ENCODE assay signal across 18 cellular contexts in the genomic region with DNA sequence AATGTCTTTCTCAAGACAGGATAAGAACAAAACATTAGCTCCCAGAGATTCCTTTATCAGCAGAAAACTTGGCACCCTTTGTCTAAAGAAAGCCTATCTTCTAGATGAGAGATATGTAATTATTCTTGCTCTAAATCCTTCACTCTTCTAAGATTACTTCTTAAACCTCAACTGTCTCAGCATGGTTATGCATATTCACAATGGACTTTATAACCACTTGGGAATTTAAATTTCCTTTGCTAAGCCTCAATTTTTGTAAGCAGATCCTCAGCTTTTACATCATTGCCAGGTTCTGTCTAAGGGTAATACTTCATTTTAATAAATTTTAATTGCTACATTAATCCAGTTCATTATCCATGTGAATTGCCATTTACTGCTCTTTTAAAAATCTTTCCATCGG.
DNase-seq lines count a peak whose midpoint lies in the region; ATAC-seq and TF ChIP-seq lines count a peak whose summit lies in the region.
"Had no signal": no experiment of that assay in that cellular context is flagged by ENCODE, and none has a peak within 500 bp of the region (broad histone marks: within the 10 kb centered on the region; RNA-seq: fewer than 3 reads in every experiment).

No MANE protein-coding gene starts in this region.

- no peak for ATAC-seq in T-helper 17 cell

- H3K4me1 Mint-ChIP-seq in T-helper 17 cell = no peaks in the 10 kb centered on the region
- H3K4me1 Mint-ChIP-seq: CD14-positive monocyte; CD8-positive, alpha-beta memory T cell had no signal

- H3K27ac ChIP-seq in A673 (ENCODE audit: low read depth, low read length, poor library complexity, severe bottlenecking) = no peak overlapping the region
- H3K27ac ChIP-seq in WERI-Rb-1 = peak overlapping the region; percentile 36; the same call in 1 of the 2 replicates
- H3K27ac ChIP-seq in SK-N-SH (ENCODE audit: low read depth in 2 of 2, low read length in 1 of 2) = no peak overlapping the region
- H3K27ac ChIP-seq: BLaER1 treated with 17β-estradiol and CSF1 and Interleukin-3, amounts not matched to agents 10 nM and 100 nM had no signal

- H2AFZ ChIP-seq in SK-N-SH (ENCODE audit: low read depth) = no peak overlapping the region

- TF ChIP-seq EP300 in SK-N-SH (IDR thresholded peaks at IDR 0.05; ENCODE audit: borderline replicate concordance in 1 of 2, low read depth in 1 of 2, low read length in 1 of 2) = no peak

- TF ChIP-seq CTCF in A673 (conservative IDR thresholded peaks at IDR 0.05; ENCODE audit: low read depth, low read length) (no peak), WERI-Rb-1 (IDR thresholded peaks at IDR 0.05; ENCODE audit: low read depth, low read length) (no peak), SK-N-SH (IDR thresholded peaks at IDR 0.05) (no peak)

- H3K4me1 ChIP-seq in A673 (ENCODE audit: insufficient read depth, low read length, poor library complexity, severe bottlenecking) (peaks cover 23% of the 10 kb centered on the region), SK-N-SH (ENCODE audit: control insufficient read depth in 1 of 2, insufficient read depth in 2 of 2, low read depth in 1 of 2, low read length in 1 of 2) (no peaks in the 10 kb centered on the region)
- H3K4me1 ChIP-seq: BE2C; BLaER1 treated with 17β-estradiol and CSF1 and Interleukin-3, amounts not matched to agents 10 nM and 100 nM had no signal

- POLR2A ChIA-PET in A673 (lab: Charles Lee; ENCODE audit: low non-redundant PET) (interaction anchor here (0.6 kb wide), 1 partner anchor 30 kb away, joined by 3 read pairs; no protein-coding TSS in a partner anchor), SK-N-SH (lab: Yijun Ruan, JAX) (no interaction called here)

- no peak overlapping the region for H3K9ac ChIP-seq in SK-N-SH
- H3K9ac ChIP-seq: BLaER1 treated with 17β-estradiol and CSF1 and Interleukin-3, amounts not matched to agents 10 nM and 100 nM had no signal

- no peaks in the 10 kb centered on the region for H3K9me2 ChIP-seq in SK-N-SH

- H3K4me3 ChIP-seq in A673 (ENCODE audit: low read depth, low read length, poor library complexity, severe bottlenecking) (no peak overlapping the region), WERI-Rb-1 (ENCODE audit: low read depth, low read length) (no peak overlapping the region), SK-N-SH (ENCODE audit: low read depth in 2 of 2, low read length in 1 of 2) (no peak overlapping the region)
- H3K4me3 ChIP-seq: BLaER1 treated with 17β-estradiol and CSF1 and Interleukin-3, amounts not matched to agents 10 nM and 100 nM; HAP-1 had no signal

- no TSS peak for BruUV-seq in A673 (replicated peaks; lab: Mats Ljungman, UMichigan)

- no peaks in the 10 kb centered on the region for H3K9me3 ChIP-seq in A673 (ENCODE audit: low read depth, low read length, poor library complexity, severe bottlenecking)
- H3K9me3 ChIP-seq in WERI-Rb-1 (ENCODE audit: severe bottlenecking) = no peaks in the 10 kb centered on the region
- H3K9me3 ChIP-seq in T-helper 17 cell (ENCODE audit: control insufficient read depth, low read length, poor library complexity, severe bottlenecking) = no peaks in the 10 kb centered on the region
- H3K9me3 ChIP-seq in SK-N-SH = no peaks in the 10 kb centered on the region
- H3K9me3 ChIP-seq: BE2C; BLaER1 treated with 17β-estradiol and CSF1 and Interleukin-3, amounts not matched to agents 10 nM and 100 nM; HAP-1 had no signal

- CTCF ChIA-PET in A673 (lab: Charles Lee) (interaction anchor here (0.6 to 1.7 kb wide), 2 partner anchors 8 to 401 kb away, joined by 3 to 4 read pairs; no protein-coding TSS in a partner anchor), SK-N-SH (lab: Yijun Ruan, JAX) (interaction anchor here (0.9 to 3.6 kb wide), 11 partner anchors 15 to 493 kb away, joined by 3 to 20 read pairs (median 4); a partner anchor contains a TSS)

- no peaks in the 10 kb centered on the region for H3K36me3 ChIP-seq in A673 (ENCODE audit: insufficient read depth, low read length, poor library complexity, severe bottlenecking)
- no peaks in the 10 kb centered on the region for H3K36me3 ChIP-seq in WERI-Rb-1
- no peaks in the 10 kb centered on the region for H3K36me3 ChIP-seq in SK-N-SH (replicated peaks in 1 of 2; ENCODE audit: control insufficient read depth in 1 of 2, insufficient read depth in 2 of 2, low read length in 1 of 2)
- H3K36me3 ChIP-seq: BE2C; BLaER1 treated with 17β-estradiol and CSF1 and Interleukin-3, amounts not matched to agents 10 nM and 100 nM; HAP-1 had no signal

- peaks cover 58% of the 10 kb centered on the region for H3K27me3 Mint-ChIP-seq in T-helper 17 cell

- no peak overlapping the region for H3K4me3 Mint-ChIP-seq in T-helper 17 cell
- H3K4me3 Mint-ChIP-seq: CD14-positive monocyte; CD4-positive, alpha-beta T cell; CD8-positive, alpha-beta memory T cell; HFFc6 had no signal

- 94% methylated on average over 1 of the region's 1 CpG for WGBS in SK-N-SH (ENCODE audit: low lambda C conversion rate)

- peaks cover 57% of the 10 kb centered on the region for H3K27me3 ChIP-seq in A673 (replicated peaks; ENCODE audit: insufficient read depth, low read depth, low read length, poor library complexity)
- no peaks in the 10 kb centered on the region for H3K27me3 ChIP-seq in WERI-Rb-1 (ENCODE audit: insufficient read depth, low read depth, severe bottlenecking)
- H3K27me3 ChIP-seq in SK-N-SH (ENCODE audit: insufficient read depth) = no peaks in the 10 kb centered on the region
- H3K27me3 ChIP-seq: BE2C; BLaER1 treated with 17β-estradiol and CSF1 and Interleukin-3, amounts not matched to agents 10 nM and 100 nM had no signal

- no peaks in the 10 kb centered on the region for H3F3A ChIP-seq in SK-N-SH (replicated peaks; ENCODE audit: insufficient read depth)

- DNase-seq in A673 (ENCODE audit: low spot score) (peak; percentile 81), D341Med (ENCODE audit: low spot score) (peak; percentile 36), NCI-H69 (lab: John Stamatoyannopoulos, UW) (peak; percentile 52), WERI-Rb-1 (no peak), inferior parietal cortex (ENCODE audit: extremely low spot score) (no peak), T-helper 17 cell (no peak), mesenteric fat pad (ENCODE audit: low spot score) (no peak), SK-N-SH (no peak)
- DNase-seq: BE2C; CD4-positive, alpha-beta T cell; CD8-positive, alpha-beta memory T cell; DMS153; DND-41; GOT3; HFFc6 had no signal

- no peak overlapping the region for H3K4me2 ChIP-seq in SK-N-SH
- H3K4me2 ChIP-seq: BLaER1 treated with 17β-estradiol and CSF1 and Interleukin-3, amounts not matched to agents 10 nM and 100 nM had no signal

- peaks cover 2% of the 10 kb centered on the region for H3K36me3 Mint-ChIP-seq in T-helper 17 cell (ENCODE audit: low read depth)
- H3K36me3 Mint-ChIP-seq: CD14-positive monocyte; CD8-positive, alpha-beta memory T cell had no signal

- H3K79me2 ChIP-seq in SK-N-SH (ENCODE audit: insufficient read depth) = no peaks in the 10 kb centered on the region

- no peaks in the 10 kb centered on the region for H4K20me1 ChIP-seq in SK-N-SH (ENCODE audit: insufficient read depth)
- H4K20me1 ChIP-seq: BLaER1 treated with 17β-estradiol and CSF1 and Interleukin-3, amounts not matched to agents 10 nM and 100 nM had no signal

- H3K27ac Mint-ChIP-seq in T-helper 17 cell = no peak overlapping the region
- H3K27ac Mint-ChIP-seq: CD14-positive monocyte; CD4-positive, alpha-beta T cell; CD8-positive, alpha-beta memory T cell; HFFc6 had no signal

- intact Hi-C loops in A673 (cut with micrococcal nuclease; ENCODE audit: unreplicated experiment) = loop anchor here (5.0 kb wide), 1 partner anchor 346 kb away; no protein-coding TSS in a partner anchor

- TF ChIP-seq RAD21 in SK-N-SH (IDR thresholded peaks at IDR 0.05; ENCODE audit: low read length) = no peak

TF ChIP-seq in SK-N-SH, 30 proteins besides CTCF, POLR2A, EP300 and RAD21:
- TF ChIP-seq, protein P1, sequence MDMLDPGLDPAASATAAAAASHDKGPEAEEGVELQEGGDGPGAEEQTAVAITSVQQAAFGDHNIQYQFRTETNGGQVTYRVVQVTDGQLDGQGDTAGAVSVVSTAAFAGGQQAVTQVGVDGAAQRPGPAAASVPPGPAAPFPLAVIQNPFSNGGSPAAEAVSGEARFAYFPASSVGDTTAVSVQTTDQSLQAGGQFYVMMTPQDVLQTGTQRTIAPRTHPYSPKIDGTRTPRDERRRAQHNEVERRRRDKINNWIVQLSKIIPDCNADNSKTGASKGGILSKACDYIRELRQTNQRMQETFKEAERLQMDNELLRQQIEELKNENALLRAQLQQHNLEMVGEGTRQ (IDR thresholded peaks at IDR 0.05; ENCODE audit: borderline replicate concordance, low read depth, low read length) = no peak
- TF ChIP-seq, protein P2, sequence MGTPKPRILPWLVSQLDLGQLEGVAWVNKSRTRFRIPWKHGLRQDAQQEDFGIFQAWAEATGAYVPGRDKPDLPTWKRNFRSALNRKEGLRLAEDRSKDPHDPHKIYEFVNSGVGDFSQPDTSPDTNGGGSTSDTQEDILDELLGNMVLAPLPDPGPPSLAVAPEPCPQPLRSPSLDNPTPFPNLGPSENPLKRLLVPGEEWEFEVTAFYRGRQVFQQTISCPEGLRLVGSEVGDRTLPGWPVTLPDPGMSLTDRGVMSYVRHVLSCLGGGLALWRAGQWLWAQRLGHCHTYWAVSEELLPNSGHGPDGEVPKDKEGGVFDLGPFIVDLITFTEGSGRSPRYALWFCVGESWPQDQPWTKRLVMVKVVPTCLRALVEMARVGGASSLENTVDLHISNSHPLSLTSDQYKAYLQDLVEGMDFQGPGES (IDR thresholded peaks at IDR 0.05; ENCODE audit: low read depth, low read length) = no peak
- TF ChIP-seq TEAD4 (IDR thresholded peaks at IDR 0.05; ENCODE audit: borderline replicate concordance, insufficient read depth) (no peak), CHD2 (IDR thresholded peaks at IDR 0.05; ENCODE audit: low read length, partially characterized antibody) (no peak), YY1 (IDR thresholded peaks at IDR 0.05; ENCODE audit: low read depth) (no peak), FOXJ3 (CRISPR knock-in tag; IDR thresholded peaks at IDR 0.05) (no peak), FOSL2 (IDR thresholded peaks at IDR 0.05; ENCODE audit: borderline replicate concordance, low read depth) (no peak), TCF12 (IDR thresholded peaks at IDR 0.05) (no peak), NFIC (IDR thresholded peaks at IDR 0.05; ENCODE audit: borderline replicate concordance) (no peak), RFX5 (IDR thresholded peaks at IDR 0.05; ENCODE audit: low read length) (no peak), EZH2phosphoT487 (IDR thresholded peaks at IDR 0.05; ENCODE audit: borderline replicate concordance, low read depth) (no peak), JUND (IDR thresholded peaks at IDR 0.05) (no peak), TAF1 (IDR thresholded peaks at IDR 0.05; ENCODE audit: borderline replicate concordance, low read depth, low read length) (no peak)
TF ChIP-seq in SK-N-SH: peak in this region for 0.

Comparison
In these comparisons a context has a peak if more than half of its experiments do, and no peak if none do; other contexts are left out.
1. DNase-seq: peak in A673 (single experiment), D341Med (single experiment) and NCI-H69 (single experiment); none in WERI-Rb-1 (single experiment), inferior parietal cortex (single experiment), T-helper 17 cell (0 of 3), mesenteric fat pad (single experiment) and SK-N-SH (single experiment).